7 cellular contexts compared by ENCODE assay signal in the genomic region with DNA sequence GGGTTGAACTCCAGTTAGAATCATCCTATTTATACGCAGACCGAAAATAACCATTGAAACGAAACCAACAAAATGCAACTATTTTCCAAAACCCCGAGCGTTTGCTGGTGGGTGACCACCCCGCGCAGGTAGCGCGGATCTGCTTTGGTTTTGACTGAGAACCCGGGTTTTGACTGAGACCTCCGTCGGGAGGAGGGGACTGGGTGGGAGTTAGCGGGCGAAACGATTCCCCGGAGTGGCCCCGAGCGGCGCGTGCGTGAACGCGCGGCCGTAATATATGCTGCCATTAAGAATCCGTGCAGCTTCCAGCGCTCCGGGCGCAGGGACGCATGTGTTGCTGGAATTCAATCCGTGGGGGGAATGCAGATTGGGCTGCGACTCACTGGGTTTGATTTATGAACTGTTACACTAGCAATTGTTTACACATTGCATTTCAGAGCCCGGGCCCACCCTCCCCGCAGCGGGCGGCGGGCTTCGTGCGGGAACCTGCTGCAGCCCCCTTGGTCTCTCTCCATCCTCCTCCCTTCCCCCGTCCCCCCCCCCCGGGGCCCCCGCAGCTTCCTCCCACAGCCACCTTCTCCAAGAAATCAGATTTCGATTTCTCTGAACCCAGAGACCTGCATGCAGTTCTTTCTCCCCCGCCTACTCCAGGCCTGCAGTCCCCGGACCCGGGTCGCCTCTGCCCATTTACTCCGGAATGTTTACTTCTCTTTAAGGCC. TPM values are rescaled to one million over a fixed set of nuclear protein-coding genes. Genes with fewer than 3 reads are reported as not detected.
DNase-seq lines count a peak whose midpoint lies in the region; ATAC-seq, FAIRE-seq and TF ChIP-seq lines count a peak whose summit lies in the region.

No MANE protein-coding gene starts in this region.

- H3K4me3 Mint-ChIP-seq in Calu3 (ENCODE audit: low read depth, unreplicated experiment) = no peak overlapping the region

- ATAC-seq in GM21576 (IDR thresholded peaks at IDR 0.05; ENCODE audit: unreplicated experiment) = no peak

- H3K27ac ChIP-seq in kidney (ENCODE audit: low read depth in 2 of 2, low read length in 2 of 2) = peak overlapping the region; percentile 16 to 43
- H3K27ac ChIP-seq in stomach smooth muscle (ENCODE audit: low read length) = no peak overlapping the region

- DNase-seq in GM04503 (ENCODE audit: low read depth) = peak; percentile 23
- peak; percentile 36 for DNase-seq in NCI-H128 (lab: John Stamatoyannopoulos, UW; ENCODE audit: unreplicated experiment)
- DNase-seq in astrocyte of the hippocampus (ENCODE audit: low read depth, low spot score) = peak; percentile 60
- DNase-seq in kidney = no peak
- DNase-seq in Calu3 = no peak

- H3K9ac ChIP-seq in kidney (ENCODE audit: low read length in 2 of 2) = peak overlapping the region in 1 of 2 donors; percentile 43
- H3K9ac ChIP-seq in stomach smooth muscle (ENCODE audit: low read length in 2 of 2) = peak overlapping the region in 1 of 2 donors; percentile 52

- CTCF ChIA-PET in Calu3 (lab: Charles Lee) = no interaction called here

- no peak for FAIRE-seq in kidney (lab: Jason Lieb, UNC)

- no TSS peak for BruUV-seq in Calu3 (replicated peaks; lab: Mats Ljungman, UMichigan)

- intact Hi-C loops in kidney (cut with DNase I) (no loop called here), Calu3 (cut with micrococcal nuclease; ENCODE audit: unreplicated experiment) (no loop called here)

- H3K4me1 Mint-ChIP-seq in Calu3 (ENCODE audit: low read depth, unreplicated experiment) = no peaks in the 10 kb centered on the region

- TF ChIP-seq CTCF in kidney (IDR thresholded peaks at IDR 0.05; ENCODE audit: borderline replicate concordance, extremely low read depth, insufficient read depth) (no peak), Calu3 (IDR thresholded peaks at IDR 0.05; ENCODE audit: unreplicated experiment) (no peak)

- no peaks in the 10 kb centered on the region for H3K36me3 ChIP-seq in kidney (ENCODE audit: control insufficient read depth in 1 of 2, insufficient read depth in 2 of 2, low read length in 2 of 2)
- H3K36me3 ChIP-seq in stomach smooth muscle (ENCODE audit: control insufficient read depth in 2 of 2, insufficient read depth in 2 of 2, low read length in 2 of 2) = no peaks in the 10 kb centered on the region

- H3K9me3 ChIP-seq in kidney (ENCODE audit: control insufficient read depth in 1 of 2, low read length in 2 of 2) (no peaks in the 10 kb centered on the region), stomach smooth muscle (ENCODE audit: control insufficient read depth in 2 of 2, low read length in 2 of 2) (peaks cover 7% of the 10 kb centered on the region in 2 donors)

- H3K4me3 ChIP-seq in kidney (ENCODE audit: low read length in 2 of 2) (peak overlapping the region; percentile 78 to 80), stomach smooth muscle (ENCODE audit: low read length in 2 of 2) (peak overlapping the region; percentile 74 to 88)

- H3K27ac Mint-ChIP-seq in Calu3 (ENCODE audit: unreplicated experiment) = no peak overlapping the region

- peaks cover 4 to 11% of the 10 kb centered on the region in 2 donors for H3K4me1 ChIP-seq in kidney (ENCODE audit: control insufficient read depth in 1 of 2, insufficient read depth in 1 of 2, low read depth in 1 of 2, low read length in 2 of 2)
- H3K4me1 ChIP-seq in stomach smooth muscle (ENCODE audit: control insufficient read depth, insufficient read depth, low read length) = peaks cover 28% of the 10 kb centered on the region

- H3K27me3 Mint-ChIP-seq in Calu3 (ENCODE audit: unreplicated experiment) = peaks cover 23% of the 10 kb centered on the region

- no peaks in the 10 kb centered on the region for H3K36me3 Mint-ChIP-seq in Calu3 (ENCODE audit: insufficient read depth, unreplicated experiment)

- peaks cover 82 to 85% of the 10 kb centered on the region in 2 donors for H3K27me3 ChIP-seq in stomach smooth muscle (ENCODE audit: control insufficient read depth in 1 of 2, insufficient read depth in 2 of 2, low read length in 2 of 2)

- H3K9me3 Mint-ChIP-seq in Calu3 (ENCODE audit: low read depth, unreplicated experiment) = peaks cover 14% of the 10 kb centered on the region

RNA-seq across cellular contexts. Expression of a gene that starts 9.9 kb away (rescaled TPM):
- total RNA-seq in kidney (8.5 TPM), Calu3 (2022) (not detected in 2 replicates)
- polyA plus RNA-seq in kidney (ENCODE audit: insufficient read depth, low read depth, low replicate concordance) = 6.4 TPM

Comparison
In these comparisons a context has a peak if more than half of its experiments do, and no peak if none do; other contexts are left out.
1. DNase-seq: peak in GM04503 (single experiment), NCI-H128 (single experiment) and astrocyte of the hippocampus (single experiment); none in kidney (single experiment) and Calu3 (single experiment).